Comparison of ENCODE assay signal across 9 cellular contexts in genomic region chr1:155062151-155062686, GRCh38. TPM values are rescaled to one million over a fixed set of nuclear protein-coding genes. Genes with fewer than 3 reads are reported as not detected.
DNase-seq lines count a peak whose midpoint lies in the region; ATAC-seq and TF ChIP-seq lines count a peak whose summit lies in the region.
"Had no signal": no experiment of that assay in that cellular context is flagged by ENCODE, and none has a peak within 500 bp of the region (broad histone marks: within the 10 kb centered on the region; RNA-seq: fewer than 3 reads in every experiment).

No MANE protein-coding gene starts in this region.

- POLR2A ChIA-PET in CD8-positive, alpha-beta memory T cell (lab: Charles Lee): interaction anchor here (0.6 to 3.5 kb wide), 4 partner anchors 21 to 271 kb away, joined by 3 to 15 read pairs (median 4); no protein-coding TSS in a partner anchor

- DNase-seq in CD8-positive, alpha-beta memory T cell: peak in 1 of 5 donors; percentile 55
- DNase-seq in brain microvascular endothelial cell (no peak), GM13977 (ENCODE audit: low spot score) (no peak), COLO829 (ENCODE audit: low spot score) (no peak)

- CTCF ChIA-PET in CD8-positive, alpha-beta memory T cell (lab: Charles Lee): interaction anchor here (0.6 to 11.7 kb wide), 38 partner anchors 7 to 503 kb away, joined by 3 to 172 read pairs (median 4); partner anchors contain the start of genes ADAM15, EFNA3, KRTCAP2 and PBXIP1

- H3K27me3 ChIP-seq in CD8-positive, alpha-beta memory T cell (ENCODE audit: insufficient read depth, low read length, poor library complexity, severe bottlenecking): no peaks in the 10 kb centered on the region
- peaks cover 5% of the 10 kb centered on the region; the same call in 1 of the 2 replicates for H3K27me3 ChIP-seq in HUES48 (ENCODE audit: control insufficient read depth, insufficient read depth, low read length)
- no peaks in the 10 kb centered on the region for H3K27me3 ChIP-seq in brain microvascular endothelial cell (replicated peaks)
- no peaks in the 10 kb centered on the region for H3K27me3 ChIP-seq in mucosa of rectum (ENCODE audit: control insufficient read depth in 2 of 2, insufficient read depth in 2 of 2, low read length in 2 of 2)
- H3K27me3 ChIP-seq: adrenal gland had no signal

- H3K4me1 ChIP-seq in CD8-positive, alpha-beta memory T cell (ENCODE audit: insufficient read depth, low read length): peaks cover 34% of the 10 kb centered on the region
- H3K4me1 ChIP-seq in HUES48 (ENCODE audit: control insufficient read depth, insufficient read depth, low read length) (peaks cover 16% of the 10 kb centered on the region), mucosa of rectum (ENCODE audit: control insufficient read depth in 2 of 2, insufficient read depth in 2 of 2, low read length in 2 of 2) (peaks cover 32 to 35% of the 10 kb centered on the region in 2 donors)

- H3K4me3 Mint-ChIP-seq in CD8-positive, alpha-beta memory T cell: peak overlapping the region in 4 of 7 donors; percentile 69 to 96 (median 87)

- H3K9ac ChIP-seq in HUES48 (ENCODE audit: low read depth, low read length): no peak overlapping the region
- H3K9ac ChIP-seq in mucosa of rectum (ENCODE audit: low read depth in 1 of 2, low read length in 2 of 2): peak overlapping the region in 1 of 2 donors; percentile 84

- peaks cover 0 to 27% (median 6%) of the 10 kb centered on the region in 3 donors for H3K36me3 Mint-ChIP-seq in CD8-positive, alpha-beta memory T cell

- in situ Hi-C loops in brain microvascular endothelial cell (cut with HindIII; ENCODE audit: low pct_ligation_motif_present, low sequenced_read_pairs) (no loop called here), GM13977 (cut with MboI; ENCODE audit: low pct_unique_long_range_greater_than_20kb, low sequenced_read_pairs, unreplicated experiment) (loop anchor here (25.0 kb wide), 1 partner anchor 400 kb away; no protein-coding TSS in a partner anchor)

- H3K36me3 ChIP-seq in CD8-positive, alpha-beta memory T cell (ENCODE audit: insufficient read depth, low read length): no peaks in the 10 kb centered on the region
- H3K36me3 ChIP-seq in HUES48 (ENCODE audit: control insufficient read depth, insufficient read depth, low read length) (peaks cover 17% of the 10 kb centered on the region; the same call in 1 of the 2 replicates), brain microvascular endothelial cell (replicated peaks) (peaks cover 14% of the 10 kb centered on the region), mucosa of rectum (ENCODE audit: control insufficient read depth in 2 of 2, insufficient read depth in 2 of 2, low read length in 2 of 2) (peaks cover 20% of the 10 kb centered on the region in 2 donors)

- no peaks in the 10 kb centered on the region for H3K27me3 Mint-ChIP-seq in CD8-positive, alpha-beta memory T cell

- peak overlapping the region; percentile 88 for H3K4me3 ChIP-seq in CD8-positive, alpha-beta memory T cell (ENCODE audit: low read length)
- peak overlapping the region; percentile 94 for H3K4me3 ChIP-seq in HUES48 (ENCODE audit: low read depth, low read length)
- H3K4me3 ChIP-seq in brain microvascular endothelial cell (ENCODE audit: low read depth, low read length): no peak overlapping the region
- peak overlapping the region in 1 of 2 donors; percentile 86 for H3K4me3 ChIP-seq in mucosa of rectum (ENCODE audit: low read length in 2 of 2)

- H3K9me3 Mint-ChIP-seq in CD8-positive, alpha-beta memory T cell: no peaks in the 10 kb centered on the region

- H3K27ac ChIP-seq in CD8-positive, alpha-beta memory T cell (ENCODE audit: low read depth, low read length): no peak overlapping the region
- peak overlapping the region; percentile 20 for H3K27ac ChIP-seq in HUES48 (ENCODE audit: low read depth, low read length)
- H3K27ac ChIP-seq in brain microvascular endothelial cell: no peak overlapping the region
- peak overlapping the region; percentile 93 to 94 for H3K27ac ChIP-seq in mucosa of rectum (ENCODE audit: low read depth in 2 of 2, low read length in 2 of 2)
- H3K27ac ChIP-seq: adrenal gland had no signal

- no peak for ATAC-seq in HG03108 (IDR thresholded peaks at IDR 0.05; ENCODE audit: unreplicated experiment)
- ATAC-seq in HG02571 (IDR thresholded peaks at IDR 0.05; ENCODE audit: unreplicated experiment): no peak

- H3K9me3 ChIP-seq in CD8-positive, alpha-beta memory T cell (ENCODE audit: low read length): no peaks in the 10 kb centered on the region
- H3K9me3 ChIP-seq in HUES48 (ENCODE audit: control insufficient read depth, insufficient read depth, low read length): no peaks in the 10 kb centered on the region
- H3K9me3 ChIP-seq in mucosa of rectum (ENCODE audit: control insufficient read depth in 2 of 2, low read length in 2 of 2): no peaks in the 10 kb centered on the region
- H3K9me3 ChIP-seq: adrenal gland had no signal

- TF ChIP-seq CTCF in brain microvascular endothelial cell (IDR thresholded peaks at IDR 0.05; ENCODE audit: low read depth, low read length, missing control alignments) (peak; percentile 18), GM13977 (IDR thresholded peaks at IDR 0.05; ENCODE audit: extremely low read depth, insufficient read depth, missing control alignments) (no peak)

- peaks cover 23 to 39% (median 33%) of the 10 kb centered on the region in 3 donors for H3K4me1 Mint-ChIP-seq in CD8-positive, alpha-beta memory T cell

- H3K27ac Mint-ChIP-seq in CD8-positive, alpha-beta memory T cell: peak overlapping the region in 1 of 8 donors; percentile 17

RNA-seq across cellular contexts. Expression of gene EFNA4, which starts 1.3 kb away (rescaled TPM):
- total RNA-seq in CD8-positive, alpha-beta memory T cell: 1 to 10 TPM; 3.4 to 3.7 TPM
- polyA plus RNA-seq in CD8-positive, alpha-beta memory T cell: 3.0 TPM

RNA-seq across cellular contexts. Expression of gene ADAM15, which starts 11.1 kb away (rescaled TPM):
- total RNA-seq in CD8-positive, alpha-beta memory T cell: 10 to 100 TPM; 34.5 to 36.9 TPM
- polyA plus RNA-seq in CD8-positive, alpha-beta memory T cell: 15.3 TPM

RNA-seq across cellular contexts. Expression of gene EFNA3, which starts 16.4 kb away (rescaled TPM):
- 1 to 10 TPM in 1 of 2 experiments, under 1 TPM in 1; 0.94 to 1.4 TPM for total RNA-seq in CD8-positive, alpha-beta memory T cell
- polyA plus RNA-seq in CD8-positive, alpha-beta memory T cell: 1.0 TPM

RNA-seq across cellular contexts. Expression of gene DCST1, which starts 28.6 kb away (rescaled TPM):
- not detected for total RNA-seq in CD8-positive, alpha-beta memory T cell
- not detected for polyA plus RNA-seq in CD8-positive, alpha-beta memory T cell
- total RNA-seq: adrenal gland had no signal
- polyA plus RNA-seq: adrenal gland had no signal

RNA-seq across cellular contexts. Expression of gene DCST2, which starts 28.6 kb away (rescaled TPM):
- total RNA-seq in CD8-positive, alpha-beta memory T cell: under 1 TPM; 0.09 to 0.16 TPM
- polyA plus RNA-seq in CD8-positive, alpha-beta memory T cell: not detected

Comparison
In these comparisons a context has a peak if more than half of its experiments do, and no peak if none do; other contexts are left out.
1. H3K27ac ChIP-seq: peak in HUES48 (single experiment) and mucosa of rectum (2 of 2); none in CD8-positive, alpha-beta memory T cell (single experiment) and brain microvascular endothelial cell (single experiment).